In genomic region chr11:62401781-62402180, GRCh38 we compare ENCODE assay signal across 10 cellular contexts. TPM values are rescaled to one million over a fixed set of nuclear protein-coding genes. Genes with fewer than 3 reads are reported as not detected.
DNase-seq lines count a peak whose midpoint lies in the region; ATAC-seq and TF ChIP-seq lines count a peak whose summit lies in the region.
"Had no signal": no experiment of that assay in that cellular context is flagged by ENCODE, and none has a peak within 500 bp of the region (broad histone marks: within the 10 kb centered on the region; RNA-seq: fewer than 3 reads in every experiment).

No MANE protein-coding gene starts in this region.

- H3K27ac Mint-ChIP-seq in effector memory CD8-positive, alpha-beta T cell, result peak overlapping the region; percentile 86 to 91

- peaks cover 7% of the 10 kb centered on the region for H3K36me3 Mint-ChIP-seq in effector memory CD8-positive, alpha-beta T cell (ENCODE audit: insufficient read depth)

- DNase-seq in NT2/D1 (ENCODE audit: low read depth, low spot score), result no peak
- no peak for DNase-seq in effector memory CD8-positive, alpha-beta T cell
- peak in 3 of 5 donors; percentile 38 to 67 (median 55) for DNase-seq in ovary
- DNase-seq in SK-N-SH, result no peak
- DNase-seq in middle frontal gyrus (ENCODE audit: extremely low spot score, low spot score), result no peak
- DNase-seq in DMS114 treated with DMSO at 0.1 percent for 48 hours (lab: John Stamatoyannopoulos, UW; ENCODE audit: unreplicated experiment), result no peak

- intact Hi-C loops in ovary (cut with DNase I), result loop anchor here in 1 of 4 donors (2.0 kb wide), 1 partner anchor 143 kb away; no protein-coding TSS in a partner anchor

- no peaks in the 10 kb centered on the region for H3K9me3 ChIP-seq in BLaER1
- H3K9me3 ChIP-seq in NT2/D1 (ENCODE audit: insufficient read depth, low read length), result no peaks in the 10 kb centered on the region
- no peaks in the 10 kb centered on the region for H3K9me3 ChIP-seq in ovary
- no peaks in the 10 kb centered on the region for H3K9me3 ChIP-seq in SK-N-SH
- H3K9me3 ChIP-seq: thyroid gland had no signal

- H3K79me2 ChIP-seq in SK-N-SH (ENCODE audit: insufficient read depth), result no peaks in the 10 kb centered on the region

- no peaks in the 10 kb centered on the region for H4K20me1 ChIP-seq in BLaER1
- H4K20me1 ChIP-seq in SK-N-SH (ENCODE audit: insufficient read depth), result no peaks in the 10 kb centered on the region

- 13 to 23% (median 16%) methylated on average over 6 of the region's 6 CpGs for WGBS in ovary, 3 donors
- 93% methylated on average over 3 of the region's 6 CpGs for WGBS in SK-N-SH (ENCODE audit: low lambda C conversion rate)

- CTCF ChIA-PET in SK-N-SH (lab: Yijun Ruan, JAX), result interaction anchor here (0.9 to 5.5 kb wide), 5 partner anchors 10 to 476 kb away, joined by 3 to 60 read pairs (median 4); no protein-coding TSS in a partner anchor

- H2AFZ ChIP-seq in SK-N-SH (ENCODE audit: low read depth), result no peak overlapping the region

- no peak for TF ChIP-seq RAD21 in SK-N-SH (IDR thresholded peaks at IDR 0.05; ENCODE audit: low read length)

- H3K9ac ChIP-seq in BLaER1 (no peak overlapping the region), NT2/D1 (ENCODE audit: insufficient read length, low read depth) (peak overlapping the region; percentile 16), SK-N-SH (no peak overlapping the region)

- H3K27ac ChIP-seq in BLaER1, result no peak overlapping the region
- peak overlapping the region; percentile 64 to 79 for H3K27ac ChIP-seq in ovary
- H3K27ac ChIP-seq in SK-N-SH (ENCODE audit: low read depth in 2 of 2, low read length in 1 of 2), result peak overlapping the region in 1 of 2 experiments; percentile 85; a peak in 1 of 4 replicates

- no peak for TF ChIP-seq POLR2A in ovary (IDR thresholded peaks at IDR 0.05)

- no peaks in the 10 kb centered on the region for H3K9me3 Mint-ChIP-seq in effector memory CD8-positive, alpha-beta T cell

- H3F3A ChIP-seq in SK-N-SH (replicated peaks; ENCODE audit: insufficient read depth), result peaks cover 7% of the 10 kb centered on the region

- peaks cover 15 to 23% of the 10 kb centered on the region in 2 donors for H3K4me1 Mint-ChIP-seq in effector memory CD8-positive, alpha-beta T cell (ENCODE audit: low read depth in 2 of 2)

- H3K4me2 ChIP-seq in BLaER1 (peak overlapping the region; percentile 24; the same call in 1 of the 2 replicates), SK-N-SH (no peak overlapping the region)

- peak; percentile 5 for ATAC-seq in effector memory CD8-positive, alpha-beta T cell (replicated peaks)
- ATAC-seq in HG02852 (IDR thresholded peaks at IDR 0.05; ENCODE audit: unreplicated experiment), result no peak

- peaks cover 33% of the 10 kb centered on the region for H3K4me1 ChIP-seq in BLaER1
- peaks cover 26% of the 10 kb centered on the region for H3K4me1 ChIP-seq in NT2/D1 (ENCODE audit: insufficient read depth, insufficient read length)
- peaks cover 43% of the 10 kb centered on the region for H3K4me1 ChIP-seq in ovary (ENCODE audit: insufficient read depth)
- peaks cover 29 to 44% of the 10 kb centered on the region in 2 experiments; a peak in 3 of 4 replicates for H3K4me1 ChIP-seq in SK-N-SH (ENCODE audit: control insufficient read depth in 1 of 2, insufficient read depth in 2 of 2, low read depth in 1 of 2, low read length in 1 of 2)

- TF ChIP-seq EP300 in ovary (IDR thresholded peaks at IDR 0.05), result no peak
- TF ChIP-seq EP300 in SK-N-SH (IDR thresholded peaks at IDR 0.05; ENCODE audit: borderline replicate concordance in 1 of 2, low read depth in 1 of 2, low read length in 1 of 2), result no peak

- POLR2A ChIA-PET in SK-N-SH (lab: Yijun Ruan, JAX), result interaction anchor here (1.7 to 2.4 kb wide), 2 partner anchors 27 to 263 kb away, joined by 7 read pairs; partner anchors contain the start of genes C11orf98 and CSKMT

- no peak overlapping the region for H3K4me3 ChIP-seq in BLaER1
- no peak overlapping the region for H3K4me3 ChIP-seq in NT2/D1 (ENCODE audit: insufficient read length, low read depth)
- H3K4me3 ChIP-seq in ovary, result no peak overlapping the region
- no peak overlapping the region for H3K4me3 ChIP-seq in SK-N-SH (ENCODE audit: low read depth in 2 of 2, low read length in 1 of 2)
- H3K4me3 ChIP-seq: lung, thyroid gland had no signal

- TF ChIP-seq CTCF in ovary (IDR thresholded peaks at IDR 0.05) (no peak), SK-N-SH (IDR thresholded peaks at IDR 0.05) (no peak)

- H3K27me3 ChIP-seq in BLaER1 (no peaks in the 10 kb centered on the region), NT2/D1 (ENCODE audit: insufficient read depth, insufficient read length) (no peaks in the 10 kb centered on the region), ovary (no peaks in the 10 kb centered on the region), SK-N-SH (ENCODE audit: insufficient read depth) (no peaks in the 10 kb centered on the region)
- H3K27me3 ChIP-seq: thyroid gland had no signal

- H3K27me3 Mint-ChIP-seq in effector memory CD8-positive, alpha-beta T cell, result no peaks in the 10 kb centered on the region

- no peaks in the 10 kb centered on the region for H3K9me2 ChIP-seq in SK-N-SH

- H3K4me3 Mint-ChIP-seq in effector memory CD8-positive, alpha-beta T cell, result peak overlapping the region; percentile 64 to 78

- H3K36me3 ChIP-seq in BLaER1 (no peaks in the 10 kb centered on the region), NT2/D1 (ENCODE audit: insufficient read depth, insufficient read length, low read length) (no peaks in the 10 kb centered on the region), ovary (no peaks in the 10 kb centered on the region), SK-N-SH (replicated peaks in 1 of 2; ENCODE audit: control insufficient read depth in 1 of 2, insufficient read depth in 2 of 2, low read length in 1 of 2) (no peaks in the 10 kb centered on the region)
- H3K36me3 ChIP-seq: thyroid gland had no signal

TF ChIP-seq in SK-N-SH, 30 proteins besides CTCF, POLR2A, EP300 and RAD21:
- TF ChIP-seq REST (IDR thresholded peaks at IDR 0.05; ENCODE audit: low read depth, low read length) (no peak), TCF12 (IDR thresholded peaks at IDR 0.05) (no peak), TAF1 (IDR thresholded peaks at IDR 0.05; ENCODE audit: borderline replicate concordance, low read depth, low read length) (no peak), YY1 (IDR thresholded peaks at IDR 0.05; ENCODE audit: low read depth) (no peak), RXRA (IDR thresholded peaks at IDR 0.05; ENCODE audit: borderline replicate concordance, low read depth) (no peak), RCOR1 (IDR thresholded peaks at IDR 0.05; ENCODE audit: low read length) (no peak), POLR2AphosphoS5 (IDR thresholded peaks at IDR 0.05; ENCODE audit: low read depth, low read length) (no peak), MAX (IDR thresholded peaks at IDR 0.05; ENCODE audit: low read depth) (no peak), TEAD4 (IDR thresholded peaks at IDR 0.05; ENCODE audit: borderline replicate concordance, insufficient read depth) (no peak), PBX3 (IDR thresholded peaks at IDR 0.05) (no peak), NFIC (IDR thresholded peaks at IDR 0.05; ENCODE audit: borderline replicate concordance) (no peak)

RNA-seq across cellular contexts. Expression of gene SCGB1A1, which starts 17.1 kb away (rescaled TPM):
- total RNA-seq in ovary, result 10 to 100 TPM in 1 of 7 donors, 1 to 10 TPM in 1, not detected in 5; 1.8 to 11.6 TPM
- polyA plus RNA-seq in ovary, result not detected
- not detected in 2 replicates for polyA plus RNA-seq in SK-N-SH (2012; rRNA removed)
- not detected in 2 replicates for polyA plus RNA-seq in SK-N-SH (2012; cell fraction: cytosol; rRNA removed)
- polyA plus RNA-seq in SK-N-SH (2012; cell fraction: nucleus; rRNA removed), result not detected in 2 replicates
- total RNA-seq: thyroid gland had no signal

Comparison
In these comparisons a context has a peak if more than half of its experiments do, and no peak if none do; other contexts are left out.
1. DNase-seq: peak in ovary (3 of 5); none in NT2/D1 (single experiment), effector memory CD8-positive, alpha-beta T cell (0 of 3), SK-N-SH (single experiment), middle frontal gyrus (single experiment) and DMS114 treated with DMSO at 0.1 percent for 48 hours (single experiment).